ENCODE assay signal across 26 cellular contexts in genomic region chr3:134620476-134621115, GRCh38. TPM values are rescaled to one million over a fixed set of nuclear protein-coding genes. Genes with fewer than 3 reads are reported as not detected.
"Had no signal": no experiment of that assay in that cellular context is flagged by ENCODE, and none has a peak within 500 bp of the region (broad histone marks: within the 10 kb centered on the region; RNA-seq: fewer than 3 reads in every experiment).

No MANE protein-coding gene starts in this region.

- H3K27me3 ChIP-seq: brain microvascular endothelial cell had no signal

- DNase-seq: activated B cell treated with CpG ODN at 0.5 μM for 24 hours; activated CD4-positive, alpha-beta T cell treated with anti-CD3 and anti-CD28 coated beads for 1 hour; activated CD4-positive, alpha-beta T cell treated with anti-CD3 and anti-CD28 coated beads, Interleukin-2, amount 10 ng/mL, durations not matched to agents 24 days and 14 days; activated CD4-positive, alpha-beta T cell treated with anti-CD3 and anti-CD28 coated beads, Interleukin-2, amount 50 U/mL, for 48 hours; activated gamma-delta T cell treated with Interleukin-2 at 50 U/mL for 16 hours; activated naive CD4-positive, alpha-beta T cell treated with anti-CD3 and anti-CD28 coated beads, Interleukin-2, amount 10 ng/mL, durations not matched to agents 7 days and 5 days; activated naive CD8-positive, alpha-beta T cell treated with anti-CD3 and anti-CD28 coated beads for 36 hours; activated T-cell treated with anti-CD3 and anti-CD28 coated beads, Interleukin-2, amount 50 U/mL, for 4 hours; brain microvascular endothelial cell; MV-4-11; NCI-H1092 treated with DMSO at 0.1 percent for 48 hours; NCI-H1436; NCI-H1694 treated with DMSO at 0.1 percent for 48 hours; NCI-H2029 treated with DMSO at 0.1 percent for 48 hours; NCI-H345; NCI-H510A; NCI-H526 treated with DMSO at 0.1 percent for 48 hours; NCI-H82; SIG-M5; T-helper 17 cell; T-helper 9 cell had no signal

- H3K27ac ChIP-seq: brain microvascular endothelial cell, cardiac muscle cell, KMS-11 had no signal

- H3K4me3 ChIP-seq: cardiac muscle cell had no signal

- H3K36me3 ChIP-seq: brain microvascular endothelial cell, cardiac muscle cell had no signal

- ATAC-seq: activated T-cell treated with anti-CD3 and anti-CD28 coated beads, Interleukin-2, amount 50 U/mL, for 4 hours; T-helper 17 cell had no signal

RNA-seq across cellular contexts. Expression of gene KY, which starts 30.2 kb away (rescaled TPM):
- total RNA-seq: activated B cell treated with CpG ODN at 0.5 μM for 24 hours; activated CD4-positive, alpha-beta T cell treated with anti-CD3 and anti-CD28 coated beads, Interleukin-2, amount 10 ng/mL, durations not matched to agents 24 days and 14 days; activated naive CD8-positive, alpha-beta T cell treated with anti-CD3 and anti-CD28 coated beads for 36 hours; activated T-cell treated with anti-CD3 and anti-CD28 coated beads, Interleukin-2, amount 50 U/mL, for 4 hours; MCF 10A; OCI-LY7; RPMI7951; T-helper 17 cell had no signal
